ENCODE assay signal across 13 cellular contexts in genomic region chr12:6140646-6141045, GRCh38. TPM values are rescaled to one million over a fixed set of nuclear protein-coding genes. Genes with fewer than 3 reads are reported as not detected.
DNase-seq lines count a peak whose midpoint lies in the region; ATAC-seq, FAIRE-seq and TF ChIP-seq lines count a peak whose summit lies in the region.
"Had no signal": no experiment of that assay in that cellular context is flagged by ENCODE, and none has a peak within 500 bp of the region (broad histone marks: within the 10 kb centered on the region; RNA-seq: fewer than 3 reads in every experiment).

No MANE protein-coding gene starts in this region.

- no TSS peak for BruUV-seq in K562 (replicated peaks; lab: Mats Ljungman, UMichigan)

- TF ChIP-seq POLR2A in K562 (conservative IDR thresholded peaks at IDR 0.05) (no peak), thyroid gland (IDR thresholded peaks at IDR 0.05) (no peak)

- no peaks in the 10 kb centered on the region for H3K9me1 ChIP-seq in K562 (ENCODE audit: control insufficient read depth, insufficient read depth, low read length)

- H3K27ac ChIP-seq in K562 (ENCODE audit: extremely low read depth, low read depth, low read length) (no peak overlapping the region), mucosa of rectum (ENCODE audit: low read depth in 2 of 2, low read length in 2 of 2) (peak overlapping the region; percentile 39 to 80), thyroid gland (peak overlapping the region; percentile 29 to 52 (median 29))

- H3K4me3 Mint-ChIP-seq in activated naive CD4-positive, alpha-beta T cell treated with anti-CD3 and anti-CD28 coated beads for 36 hours, result peak overlapping the region; percentile 47
- no peak overlapping the region for H3K4me3 Mint-ChIP-seq in HFFc6

- peaks cover 3% of the 10 kb centered on the region in 2 experiments; a peak in 3 of 5 replicates for H3K4me1 ChIP-seq in K562 (replicated peaks in 1 of 2; ENCODE audit: control insufficient read depth in 2 of 2, insufficient read depth in 2 of 2, low read length in 2 of 2)
- H3K4me1 ChIP-seq in mucosa of rectum (ENCODE audit: control insufficient read depth in 2 of 2, insufficient read depth in 2 of 2, low read length in 2 of 2), result peaks cover 0 to 4% of the 10 kb centered on the region in 2 donors
- H3K4me1 ChIP-seq in thyroid gland, result no peaks in the 10 kb centered on the region

- intact Hi-C loops in activated naive CD4-positive, alpha-beta T cell treated with anti-CD3 and anti-CD28 coated beads for 36 hours (cut with micrococcal nuclease), result loop anchor here (1.0 to 5.0 kb wide), 2 partner anchors 27 to 68 kb away; no protein-coding TSS in a partner anchor
- intact Hi-C loops in K562 (cut with micrococcal nuclease) (no loop called here), thyroid gland (cut with DNase I) (no loop called here)

- TF ChIP-seq CTCF in K562 (IDR thresholded peaks at IDR 0.05 in 2 of 3, conservative IDR thresholded peaks at IDR 0.05 in 1 of 3; ENCODE audit: insufficient read depth in 2 of 3, low read depth in 1 of 3, low read length in 3 of 3), result no peak
- no peak for TF ChIP-seq CTCF in thyroid gland (IDR thresholded peaks at IDR 0.05)
- TF ChIP-seq CTCF in HFFc6 (IDR thresholded peaks at IDR 0.05), result no peak

- CTCF ChIA-PET in activated naive CD4-positive, alpha-beta T cell treated with anti-CD3 and anti-CD28 coated beads for 36 hours (lab: Charles Lee), result interaction anchor here (0.6 to 1.9 kb wide), 6 partner anchors 15 to 145 kb away, joined by 3 to 5 read pairs (median 4); no protein-coding TSS in a partner anchor
- CTCF ChIA-PET in K562 (lab: Yijun Ruan, JAX; ENCODE audit: low intra/inter-chr PET ratio), result no interaction called here

- H3K9me3 Mint-ChIP-seq in activated naive CD4-positive, alpha-beta T cell treated with anti-CD3 and anti-CD28 coated beads for 36 hours, result no peaks in the 10 kb centered on the region
- no peaks in the 10 kb centered on the region for H3K9me3 Mint-ChIP-seq in HFFc6

- TF ChIP-seq RAD21 in K562 (CRISPR knock-in tag; conservative IDR thresholded peaks at IDR 0.05 in 1 of 2, IDR thresholded peaks at IDR 0.05 in 1 of 2), result no peak

- peak overlapping the region; percentile 94 for H3K27ac Mint-ChIP-seq in activated naive CD4-positive, alpha-beta T cell treated with anti-CD3 and anti-CD28 coated beads for 36 hours
- no peak overlapping the region for H3K27ac Mint-ChIP-seq in HFFc6

- no peak for ATAC-seq in K562

- no peak overlapping the region for H2AFZ ChIP-seq in K562 (ENCODE audit: low read depth, low read length)

- H3K4me2 ChIP-seq in K562 (ENCODE audit: insufficient read depth, low read length), result no peak overlapping the region
- H3K4me2 ChIP-seq: smooth muscle cell had no signal

- FAIRE-seq in K562 (lab: Jason Lieb, UNC), result no peak

- in situ Hi-C loops in K562 (cut with MboI), result no loop called here

- no peak for DNase-seq in activated naive CD4-positive, alpha-beta T cell treated with anti-CD3 and anti-CD28 coated beads for 36 hours
- no peak for DNase-seq in activated naive CD4-positive, alpha-beta T cell treated with anti-CD3 and anti-CD28 coated beads, Interleukin-2, amount 50 U/mL, for 16 hours
- DNase-seq in K562 (ENCODE audit: extremely low read depth in 1 of 4, low spot score in 3 of 4) (no peak), thyroid gland (no peak), OCI-M2 (lab: John Stamatoyannopoulos, UW; ENCODE audit: unreplicated experiment) (no peak), HFFc6 (no peak), DMS 273 treated with DMSO at 0.1 percent for 48 hours (lab: John Stamatoyannopoulos, UW) (no peak)
- DNase-seq: cerebellar nuclear complex, foreskin melanocyte, mammary epithelial cell, NCI-H146 had no signal

- H3K27me3 Mint-ChIP-seq in activated naive CD4-positive, alpha-beta T cell treated with anti-CD3 and anti-CD28 coated beads for 36 hours (ENCODE audit: low read depth), result no peaks in the 10 kb centered on the region
- peaks cover 8% of the 10 kb centered on the region for H3K27me3 Mint-ChIP-seq in HFFc6 (ENCODE audit: insufficient read depth)

- no peaks in the 10 kb centered on the region for H3K36me3 Mint-ChIP-seq in activated naive CD4-positive, alpha-beta T cell treated with anti-CD3 and anti-CD28 coated beads for 36 hours (ENCODE audit: low read depth)
- no peaks in the 10 kb centered on the region; the same call in 1 of the 2 replicates for H3K36me3 Mint-ChIP-seq in HFFc6 (ENCODE audit: low read depth)

- H4K20me1 ChIP-seq in K562 (replicated peaks; ENCODE audit: control insufficient read depth, insufficient read depth, low read length), result no peaks in the 10 kb centered on the region

- H3K36me3 ChIP-seq in K562 (ENCODE audit: control insufficient read depth, insufficient read depth, low read length) (no peaks in the 10 kb centered on the region), mucosa of rectum (ENCODE audit: control insufficient read depth in 2 of 2, insufficient read depth in 2 of 2, low read length in 2 of 2) (no peaks in the 10 kb centered on the region), thyroid gland (no peaks in the 10 kb centered on the region)

- 32% methylated on average over 3 of the region's 3 CpGs for WGBS in K562 (ENCODE audit: insufficient coverage, low coverage, missing lambda C conversion rate)
- WGBS in thyroid gland, 2 donors, result 76 to 85% methylated on average over 3 of the region's 3 CpGs

- no peak for TF ChIP-seq EP300 in K562 (IDR thresholded peaks at IDR 0.05; ENCODE audit: low read length)

- peaks cover 46% of the 10 kb centered on the region for H3K4me1 Mint-ChIP-seq in activated naive CD4-positive, alpha-beta T cell treated with anti-CD3 and anti-CD28 coated beads for 36 hours (ENCODE audit: low read depth)
- H3K4me1 Mint-ChIP-seq in HFFc6 (ENCODE audit: low read depth), result peaks cover 16% of the 10 kb centered on the region

- H3K9ac ChIP-seq in K562 (ENCODE audit: insufficient read depth in 1 of 2, low read depth in 2 of 2, low read length in 2 of 2), result no peak overlapping the region
- peak overlapping the region in 1 of 2 donors; percentile 14 for H3K9ac ChIP-seq in mucosa of rectum (ENCODE audit: low read depth in 1 of 2, low read length in 2 of 2)

- POLR2A ChIA-PET in K562 (lab: Yijun Ruan, JAX), result no interaction called here

- H3K4me3 ChIP-seq in K562 (no peak overlapping the region), mucosa of rectum (ENCODE audit: low read length in 2 of 2) (no peak overlapping the region), thyroid gland (replicated peaks in 1 of 3) (no peak overlapping the region)
- H3K4me3 ChIP-seq: smooth muscle cell had no signal

- no peaks in the 10 kb centered on the region for H3K9me3 ChIP-seq in K562 (replicated peaks; ENCODE audit: control insufficient read depth, insufficient read depth, low read depth, low read length)
- H3K9me3 ChIP-seq in mucosa of rectum (ENCODE audit: control insufficient read depth in 2 of 2, low read length in 2 of 2), result no peaks in the 10 kb centered on the region
- no peaks in the 10 kb centered on the region for H3K9me3 ChIP-seq in thyroid gland

- no peaks in the 10 kb centered on the region for H3K79me2 ChIP-seq in K562 (ENCODE audit: control insufficient read depth, insufficient read depth, low read length)

- no peaks in the 10 kb centered on the region for H3K27me3 ChIP-seq in K562 (ENCODE audit: control insufficient read depth in 2 of 2, insufficient read depth in 2 of 2, low read length in 2 of 2)
- no peaks in the 10 kb centered on the region for H3K27me3 ChIP-seq in mucosa of rectum (ENCODE audit: control insufficient read depth in 2 of 2, insufficient read depth in 2 of 2, low read length in 2 of 2)
- no peaks in the 10 kb centered on the region for H3K27me3 ChIP-seq in thyroid gland

RNA-seq across cellular contexts. Expression of gene VWF, which starts 16.2 kb away (rescaled TPM):
- total RNA-seq in activated naive CD4-positive, alpha-beta T cell treated with anti-CD3 and anti-CD28 coated beads for 36 hours, result not detected
- 0.02 TPM in 1 of 2 replicates, not detected in the other for total RNA-seq in K562 (2011; cell fraction: chromatin; rRNA removed; ENCODE audit: low replicate concordance)
- total RNA-seq in K562 (2011; cell fraction: nucleolus; rRNA removed), result 0.33 TPM in 1 of 2 replicates, not detected in the other
- not detected in 2 replicates for total RNA-seq in K562 (2011; cell fraction: nucleoplasm; rRNA removed)
- total RNA-seq in K562 (2014; rRNA removed) (not detected in 2 replicates), K562 (2014; rRNA removed; fragmentation: Illumina TruSeq; extraction: Trizol) (not detected in 2 replicates), K562 (2015; rRNA removed; fragmentation: Illumina TruSeq; extraction: Trizol) (not detected in 2 replicates), K562 (2021) (0.40 and 0.53 TPM in 2 replicates), thyroid gland (100 to 1,000 TPM in 2 of 4 donors, 10 to 100 TPM in 2; 54.3 to 169 (median 98.5) TPM)
- polyA plus RNA-seq in K562 (2011; rRNA removed) (not detected in 2 replicates), K562 (2014; fragmentation: Illumina TruSeq; extraction: Trizol) (not detected in 2 replicates), K562 (2014; fragmentation: Nextera tagmentation; extraction: Ambion mirVana) (not detected), K562 (2014; rRNA removed) (not detected in 2 replicates)
- 0.04 and 0.07 TPM in 2 replicates for polyA plus RNA-seq in K562 (2011; cell fraction: cytosol; rRNA removed)
- polyA plus RNA-seq in K562 (2011; cell fraction: nucleus; rRNA removed), result 0.01 TPM in 2 replicates
- 0.01 TPM in 2 replicates for polyA plus RNA-seq in K562 (2012)
- not detected in 2 replicates for polyA minus RNA-seq in K562 (2011; rRNA and poly(A)+ RNA removed)
- not detected in 2 replicates for polyA minus RNA-seq in K562 (2011; cell fraction: cytosol; rRNA and poly(A)+ RNA removed)
- not detected in 2 replicates for polyA minus RNA-seq in K562 (2011; cell fraction: nucleus; rRNA and poly(A)+ RNA removed)
- total RNA-seq in HFFc6 (2021; fragmentation: NEBNext Ultra II Directional; extraction: Animal tissue kit (Norgen Biotek cat#: 25700)), result under 1 TPM; 0.02 to 0.25 (median 0.10) TPM
- total RNA-seq: smooth muscle cell had no signal

RNA-seq across cellular contexts. Expression of gene CD9, which starts 59.6 kb away (rescaled TPM):
- total RNA-seq in activated naive CD4-positive, alpha-beta T cell treated with anti-CD3 and anti-CD28 coated beads for 36 hours, result 1 to 10 TPM; 3.1 to 3.3 TPM
- 1.1 and 6.1 TPM in 2 replicates for total RNA-seq in K562 (2011; cell fraction: chromatin; rRNA removed; ENCODE audit: low replicate concordance)
- 2.9 and 5.0 TPM in 2 replicates for total RNA-seq in K562 (2011; cell fraction: nucleolus; rRNA removed)
- 2.5 and 2.7 TPM in 2 replicates for total RNA-seq in K562 (2011; cell fraction: nucleoplasm; rRNA removed)
- 0.41 and 0.45 TPM in 2 replicates for total RNA-seq in K562 (2014; rRNA removed)
- total RNA-seq in K562 (2014; rRNA removed; fragmentation: Illumina TruSeq; extraction: Trizol), result 0.29 and 0.62 TPM in 2 replicates
- 0.41 and 0.43 TPM in 2 replicates for total RNA-seq in K562 (2015; rRNA removed; fragmentation: Illumina TruSeq; extraction: Trizol)
- total RNA-seq in K562 (2021), result 1.2 and 2.0 TPM in 2 replicates
- 5.6 and 11.9 TPM in 2 replicates for polyA plus RNA-seq in K562 (2011; rRNA removed)
- 5.8 and 12.8 TPM in 2 replicates for polyA plus RNA-seq in K562 (2011; cell fraction: cytosol; rRNA removed)
- 3.2 and 8.1 TPM in 2 replicates for polyA plus RNA-seq in K562 (2011; cell fraction: nucleus; rRNA removed)
- polyA plus RNA-seq in K562 (2012), result 1.2 and 1.3 TPM in 2 replicates
- 0.42 and 0.65 TPM in 2 replicates for polyA plus RNA-seq in K562 (2014; fragmentation: Illumina TruSeq; extraction: Trizol)
- under 1 TPM; 0.59 to 0.74 TPM for polyA plus RNA-seq in K562 (2014; fragmentation: Nextera tagmentation; extraction: Ambion mirVana)
- polyA plus RNA-seq in K562 (2014; rRNA removed), result 0.49 and 1.2 TPM in 2 replicates
- polyA minus RNA-seq in K562 (2011; rRNA and poly(A)+ RNA removed), result 6.0 and 10.7 TPM in 2 replicates
- polyA minus RNA-seq in K562 (2011; cell fraction: cytosol; rRNA and poly(A)+ RNA removed), result 2.6 and 6.0 TPM in 2 replicates
- polyA minus RNA-seq in K562 (2011; cell fraction: nucleus; rRNA and poly(A)+ RNA removed), result 2.2 and 4.1 TPM in 2 replicates
- total RNA-seq in thyroid gland, result 100 to 1,000 TPM; 367 to 494 (median 375) TPM
- 10 to 100 TPM; 43.2 to 72.6 (median 46.4) TPM for total RNA-seq in HFFc6 (2021; fragmentation: NEBNext Ultra II Directional; extraction: Animal tissue kit (Norgen Biotek cat#: 25700))

Comparison
In these comparisons a context has a peak if more than half of its experiments do, and no peak if none do; other contexts are left out.
1. RNA of gene VWF, which starts 16.2 kb away (total RNA-seq): 54.3 to 169 TPM in thyroid gland; 0.02 to 0.25 TPM in HFFc6, not detected in activated naive CD4-positive, alpha-beta T cell treated with anti-CD3 and anti-CD28 coated beads for 36 hours and 0.02 to 0.53 TPM in K562; every median in the first group is over 10 times any median in the second.
2. RNA of gene CD9, which starts 59.6 kb away (total RNA-seq): 367 to 494 TPM in thyroid gland and 43.2 to 72.6 TPM in HFFc6; 3.1 to 3.3 TPM in activated naive CD4-positive, alpha-beta T cell treated with anti-CD3 and anti-CD28 coated beads for 36 hours and 0.29 to 6.1 TPM in K562; every median in the first group is over 4 times any median in the second.